Comparison of ENCODE assay signal across 8 cellular contexts in genomic region chr1:166840309-166841302, GRCh38. TPM values are rescaled to one million over a fixed set of nuclear protein-coding genes. Genes with fewer than 3 reads are reported as not detected.
DNase-seq lines count a peak whose midpoint lies in the region; FAIRE-seq and TF ChIP-seq lines count a peak whose summit lies in the region.

No MANE protein-coding gene starts in this region.

- H3K36me3 ChIP-seq in adipocyte (ENCODE audit: control insufficient read depth, insufficient read depth, low read length, severe bottlenecking) (peaks cover 31% of the 10 kb centered on the region), iPS-15b (ENCODE audit: control insufficient read depth, insufficient read depth, low read length) (peaks cover 38% of the 10 kb centered on the region), small intestine (ENCODE audit: control insufficient read depth in 2 of 2, insufficient read depth in 2 of 2, low read length in 2 of 2) (peaks cover 4 to 16% of the 10 kb centered on the region in 2 donors)

- H3K27ac ChIP-seq in small intestine (ENCODE audit: low read depth in 1 of 2, low read length in 1 of 2), result peak overlapping the region; percentile 24 to 30

- peak overlapping the region; percentile 84 for H3K27ac Mint-ChIP-seq in activated naive CD4-positive, alpha-beta T cell treated with anti-CD3 and anti-CD28 coated beads, Interleukin-2, amount 10 ng/mL, durations not matched to agents 7 days and 5 days

- no peaks in the 10 kb centered on the region for H3K9me3 ChIP-seq in adipocyte (ENCODE audit: control insufficient read depth, low read length)
- H3K9me3 ChIP-seq in iPS-15b (ENCODE audit: control insufficient read depth, insufficient read depth, low read length), result no peaks in the 10 kb centered on the region
- H3K9me3 ChIP-seq in small intestine (ENCODE audit: control insufficient read depth, low read depth), result no peaks in the 10 kb centered on the region

- peaks cover 49% of the 10 kb centered on the region for H3K4me1 Mint-ChIP-seq in activated naive CD4-positive, alpha-beta T cell treated with anti-CD3 and anti-CD28 coated beads, Interleukin-2, amount 10 ng/mL, durations not matched to agents 7 days and 5 days

- no peaks in the 10 kb centered on the region for H3K27me3 ChIP-seq in adipocyte (replicated peaks; ENCODE audit: control insufficient read depth, insufficient read depth, low read length)
- peaks cover 3% of the 10 kb centered on the region for H3K27me3 ChIP-seq in iPS-15b (ENCODE audit: control insufficient read depth, insufficient read depth, low read length)
- no peaks in the 10 kb centered on the region for H3K27me3 ChIP-seq in small intestine (ENCODE audit: control insufficient read depth in 2 of 2, insufficient read depth in 2 of 2, low read length in 2 of 2)

- peak overlapping the region; percentile 78 for H3K4me3 Mint-ChIP-seq in activated naive CD4-positive, alpha-beta T cell treated with anti-CD3 and anti-CD28 coated beads, Interleukin-2, amount 10 ng/mL, durations not matched to agents 7 days and 5 days

- peak overlapping the region; percentile 78 for H3K9ac ChIP-seq in adipocyte (ENCODE audit: low read length)
- H3K9ac ChIP-seq in iPS-15b (ENCODE audit: low read depth, low read length), result peak overlapping the region; percentile 73

- no peak for FAIRE-seq in small intestine (lab: Jason Lieb, UNC)
- no peak for FAIRE-seq in frontal cortex (lab: Jason Lieb, UNC)

- peaks cover 41% of the 10 kb centered on the region for H3K36me3 Mint-ChIP-seq in activated naive CD4-positive, alpha-beta T cell treated with anti-CD3 and anti-CD28 coated beads, Interleukin-2, amount 10 ng/mL, durations not matched to agents 7 days and 5 days

- CTCF ChIA-PET in activated naive CD4-positive, alpha-beta T cell treated with anti-CD3 and anti-CD28 coated beads, Interleukin-2, amount 10 ng/mL, durations not matched to agents 7 days and 5 days (lab: Charles Lee), result no interaction called here

- peaks cover 3% of the 10 kb centered on the region for H3K27me3 Mint-ChIP-seq in activated naive CD4-positive, alpha-beta T cell treated with anti-CD3 and anti-CD28 coated beads, Interleukin-2, amount 10 ng/mL, durations not matched to agents 7 days and 5 days

- peaks cover 57% of the 10 kb centered on the region for H3K4me1 ChIP-seq in adipocyte (ENCODE audit: control insufficient read depth, insufficient read depth, low read length)
- H3K4me1 ChIP-seq in iPS-15b (ENCODE audit: control insufficient read depth, insufficient read depth, low read length), result peaks cover 5% of the 10 kb centered on the region
- H3K4me1 ChIP-seq in small intestine (ENCODE audit: control insufficient read depth in 2 of 2, insufficient read depth in 1 of 2, low read depth in 1 of 2, low read length in 1 of 2), result peaks cover 0 to 4% of the 10 kb centered on the region in 2 donors

- 9 to 40% (median 26%) methylated on average over 16 of the region's 16 CpGs for WGBS in small intestine, 3 donors

- no peak for TF ChIP-seq CTCF in GM10266 (IDR thresholded peaks at IDR 0.05; ENCODE audit: control insufficient read depth, insufficient read depth, low read depth, missing control alignments)

- H3K4me3 ChIP-seq in adipocyte (ENCODE audit: low read length), result peak overlapping the region; percentile 81
- peak overlapping the region; percentile 77 for H3K4me3 ChIP-seq in iPS-15b (ENCODE audit: low read depth, low read length)
- H3K4me3 ChIP-seq in small intestine (ENCODE audit: low read depth in 1 of 2, low read length in 2 of 2), result peak overlapping the region; percentile 66 to 96

- DNase-seq in activated naive CD4-positive, alpha-beta T cell treated with anti-CD3 and anti-CD28 coated beads, Interleukin-2, amount 10 ng/mL, durations not matched to agents 7 days and 5 days, result no peak
- no peak for DNase-seq in activated naive CD4-positive, alpha-beta T cell treated with anti-CD3 and anti-CD28 coated beads, Interleukin-2, amount 50 U/mL, for 16 hours
- DNase-seq in adipocyte (ENCODE audit: low read depth) (peak; percentile 13), small intestine (peak; percentile 46), GM10266 (ENCODE audit: extremely low spot score) (no peak), frontal cortex (ENCODE audit: low spot score in 2 of 2) (no peak)
- no peak for DNase-seq in stimulated activated CD4-positive, alpha-beta T cell treated with anti-CD3 and anti-CD28 coated beads, Interleukin-2, amount 100 ng/mL, for 48 hours

- no peaks in the 10 kb centered on the region for H3K9me3 Mint-ChIP-seq in activated naive CD4-positive, alpha-beta T cell treated with anti-CD3 and anti-CD28 coated beads, Interleukin-2, amount 10 ng/mL, durations not matched to agents 7 days and 5 days

RNA-seq across cellular contexts. Expression of gene POGK, which starts 1.3 kb away (rescaled TPM):
- 10 to 100 TPM in 1 of 3 donors, 1 to 10 TPM in 2; 4.5 to 11.0 (median 4.6) TPM for polyA plus RNA-seq in small intestine
- 62.4 TPM for total RNA-seq in frontal cortex

RNA-seq across cellular contexts. Expression of gene TADA1, which starts 35.5 kb away (rescaled TPM):
- polyA plus RNA-seq in small intestine, result 10 to 100 TPM in 1 of 3 donors, 1 to 10 TPM in 2; 9.0 to 12.5 (median 10.0) TPM
- total RNA-seq in frontal cortex, result 66.9 TPM

Comparison
In these comparisons a context has a peak if more than half of its experiments do, and no peak if none do; other contexts are left out.
1. DNase-seq: peak in adipocyte (single experiment) and small intestine (single experiment); none in activated naive CD4-positive, alpha-beta T cell treated with anti-CD3 and anti-CD28 coated beads, Interleukin-2, amount 10 ng/mL, durations not matched to agents 7 days and 5 days (single experiment), activated naive CD4-positive, alpha-beta T cell treated with anti-CD3 and anti-CD28 coated beads, Interleukin-2, amount 50 U/mL, for 16 hours (single experiment), GM10266 (single experiment), frontal cortex (0 of 2) and stimulated activated CD4-positive, alpha-beta T cell treated with anti-CD3 and anti-CD28 coated beads, Interleukin-2, amount 100 ng/mL, for 48 hours (0 of 2).
2. Peak in every context shown above with its lines, with median percentiles within 50 percentile points of each other: H3K4me3 ChIP-seq.